In genomic region chr13:23959231-23959862, GRCh38 we compare ENCODE assay signal across 26 cellular contexts.
DNase-seq lines count a peak whose midpoint lies in the region; ATAC-seq, FAIRE-seq and TF ChIP-seq lines count a peak whose summit lies in the region.
"Had no signal": no experiment of that assay in that cellular context is flagged by ENCODE, and none has a peak within 500 bp of the region (broad histone marks: within the 10 kb centered on the region; RNA-seq: fewer than 3 reads in every experiment).

No MANE protein-coding gene starts in this region.

- no peak for TF ChIP-seq CTCF in cardiac muscle cell (IDR thresholded peaks at IDR 0.05; ENCODE audit: low read depth, low read length)
- no peak for TF ChIP-seq CTCF in left ventricle myocardium inferior (IDR thresholded peaks at IDR 0.05; ENCODE audit: borderline replicate concordance)
- TF ChIP-seq CTCF in keratinocyte (optimal IDR thresholded peaks at IDR 0.05 in 1 of 3, IDR thresholded peaks at IDR 0.05 in 1 of 3, conservative IDR thresholded peaks at IDR 0.05 in 1 of 3; ENCODE audit: extremely low read depth in 1 of 3, insufficient read depth in 2 of 3, low read length in 3 of 3): no peak
- no peak for TF ChIP-seq CTCF in testis (IDR thresholded peaks at IDR 0.05)
- TF ChIP-seq CTCF in mesothelial cell of epicardium (IDR thresholded peaks at IDR 0.05; ENCODE audit: unreplicated experiment): no peak

- H3K79me2 ChIP-seq in keratinocyte (ENCODE audit: control insufficient read depth, insufficient read depth, low read length): no peaks in the 10 kb centered on the region

- dilution Hi-C loops in keratinocyte (cut with MboI; ENCODE audit: extremely low pct_ligation_motif_present, low sequenced_read_pairs): no loop called here

- H3K4me3 ChIP-seq in cardiac muscle cell (no peak overlapping the region), left ventricle myocardium inferior (no peak overlapping the region), keratinocyte (ENCODE audit: control insufficient read depth in 2 of 3, extremely low read depth in 1 of 3, insufficient read depth in 2 of 3, low read depth in 1 of 3, low read length in 3 of 3) (no peak overlapping the region), testis (no peak overlapping the region)
- H3K4me3 ChIP-seq: A549, heart left ventricle, lung, SJCRH30, upper lobe of left lung had no signal

- ATAC-seq in HG03025 (IDR thresholded peaks at IDR 0.05; ENCODE audit: low FRiP score, unreplicated experiment): no peak
- ATAC-seq in HG03095 (IDR thresholded peaks at IDR 0.05; ENCODE audit: unreplicated experiment): no peak
- ATAC-seq: A549; activated CD4-positive, CD25-positive, alpha-beta regulatory T cell treated with anti-CD3 and anti-CD28 coated beads, Interleukin-2, amount 50 U/mL, for 24 hours; Panc1 had no signal

- H3K4me3 Mint-ChIP-seq in mesothelial cell of epicardium: no peak overlapping the region
- H3K4me3 Mint-ChIP-seq: activated CD4-positive, alpha-beta memory T cell treated with anti-CD3 and anti-CD28 coated beads, Interleukin-2, amount 10 ng/mL, durations not matched to agents 7 days and 5 days; dendritic cell treated with granulocyte-macrophage colony-stimulating factor and Interleukin-4, amounts not matched to agents 40 ng/mL and 50 ng/mL, for 4 days; neural crest cell had no signal

- H3K36me3 ChIP-seq in cardiac muscle cell (no peaks in the 10 kb centered on the region), left ventricle myocardium inferior (no peaks in the 10 kb centered on the region), keratinocyte (ENCODE audit: control insufficient read depth in 2 of 2, extremely low read depth in 1 of 2, insufficient read depth in 2 of 2, low read length in 2 of 2) (no peaks in the 10 kb centered on the region), testis (ENCODE audit: low read depth, missing control alignments) (no peaks in the 10 kb centered on the region)
- H3K36me3 ChIP-seq: brain microvascular endothelial cell, heart left ventricle, SJCRH30, upper lobe of left lung had no signal

- no peaks in the 10 kb centered on the region for H3K36me3 Mint-ChIP-seq in mesothelial cell of epicardium

- TF ChIP-seq POLR2A in testis (IDR thresholded peaks at IDR 0.05): no peak

- 54 to 57% methylated on average over 2 of the region's 2 CpGs for WGBS in testis, 2 donors

- H3K27ac ChIP-seq in cardiac muscle cell: peak overlapping the region; percentile 81
- no peak overlapping the region for H3K27ac ChIP-seq in left ventricle myocardium inferior (replicated peaks)
- no peak overlapping the region for H3K27ac ChIP-seq in keratinocyte (ENCODE audit: control insufficient read depth, insufficient read depth, low read length)
- peak overlapping the region in 1 of 2 donors; percentile 50 for H3K27ac ChIP-seq in testis
- H3K27ac ChIP-seq: A549, brain microvascular endothelial cell, heart left ventricle, KMS-11, SJCRH30, upper lobe of left lung had no signal

- no peak overlapping the region for H3K9ac ChIP-seq in keratinocyte (ENCODE audit: control insufficient read depth, extremely low read depth, insufficient read depth, low read length)
- H3K9ac ChIP-seq: KMS-11 had no signal

- peak overlapping the region; percentile 54 for H2AFZ ChIP-seq in keratinocyte (ENCODE audit: control insufficient read depth, low read length)

- FAIRE-seq in keratinocyte (lab: Jason Lieb, UNC): no peak
- FAIRE-seq: A549, H1 had no signal

- H3K27me3 Mint-ChIP-seq in mesothelial cell of epicardium (ENCODE audit: low read depth): peaks cover 10% of the 10 kb centered on the region

- no peaks in the 10 kb centered on the region for H3K27me3 ChIP-seq in cardiac muscle cell
- H3K27me3 ChIP-seq in left ventricle myocardium inferior (ENCODE audit: low read depth): no peaks in the 10 kb centered on the region
- no peaks in the 10 kb centered on the region for H3K27me3 ChIP-seq in keratinocyte (ENCODE audit: control insufficient read depth, extremely low read depth, insufficient read depth, low read length)
- H3K27me3 ChIP-seq in testis: no peaks in the 10 kb centered on the region
- H3K27me3 ChIP-seq: brain microvascular endothelial cell, SJCRH30, upper lobe of left lung had no signal

- no peak overlapping the region for H3K27ac Mint-ChIP-seq in mesothelial cell of epicardium
- H3K27ac Mint-ChIP-seq: activated CD4-positive, alpha-beta memory T cell treated with anti-CD3 and anti-CD28 coated beads, Interleukin-2, amount 10 ng/mL, durations not matched to agents 7 days and 5 days; dendritic cell treated with granulocyte-macrophage colony-stimulating factor and Interleukin-4, amounts not matched to agents 40 ng/mL and 50 ng/mL, for 4 days had no signal

- H3K9me1 ChIP-seq in keratinocyte (ENCODE audit: control insufficient read depth, extremely low read depth, insufficient read depth, low read length): no peaks in the 10 kb centered on the region

- DNase-seq in cardiac muscle cell (ENCODE audit: low read depth in 1 of 2, low spot score in 1 of 2) (peak in 1 of 2 donors; percentile 59), left ventricle myocardium inferior (no peak), astrocyte of the hippocampus (ENCODE audit: low read depth, low spot score) (peak; percentile 45), keratinocyte (ENCODE audit: low read depth, low spot score) (no peak), testis (peak; percentile 48), mesothelial cell of epicardium (ENCODE audit: low spot score in 2 of 2, unreplicated experiment in 2 of 2) (no peak)
- DNase-seq: activated CD4-positive, alpha-beta memory T cell treated with anti-CD3 and anti-CD28 coated beads, Interleukin-2, amount 10 ng/mL, durations not matched to agents 7 days and 5 days; activated effector memory CD4-positive, alpha-beta T cell treated with anti-CD3 and anti-CD28 coated beads, Interleukin-2, amount 50 U/mL, for 16 hours; brain microvascular endothelial cell; COR-L47; heart left ventricle; NCI-H146; NCI-H510A; SJCRH30; T-helper 1 cell; upper lobe of left lung had no signal

- H4K20me1 ChIP-seq in keratinocyte (ENCODE audit: control insufficient read depth, extremely low read depth, insufficient read depth, low read length): no peaks in the 10 kb centered on the region

- intact Hi-C loops in left ventricle myocardium inferior (cut with micrococcal nuclease) (no loop called here), testis (cut with DNase I; ENCODE audit: low total_unique reads) (no loop called here)

- H3K9me3 ChIP-seq in cardiac muscle cell (ENCODE audit: low read depth) (no peaks in the 10 kb centered on the region), left ventricle myocardium inferior (replicated peaks) (no peaks in the 10 kb centered on the region), keratinocyte (ENCODE audit: control insufficient read depth, low read depth, low read length) (no peaks in the 10 kb centered on the region), testis (no peaks in the 10 kb centered on the region)
- H3K9me3 ChIP-seq: A549, heart left ventricle, SJCRH30, upper lobe of left lung had no signal

- H3K4me1 Mint-ChIP-seq in mesothelial cell of epicardium: peaks cover 25% of the 10 kb centered on the region

- no peaks in the 10 kb centered on the region for H3K9me3 Mint-ChIP-seq in mesothelial cell of epicardium
- H3K9me3 Mint-ChIP-seq: activated CD4-positive, alpha-beta memory T cell treated with anti-CD3 and anti-CD28 coated beads, Interleukin-2, amount 10 ng/mL, durations not matched to agents 7 days and 5 days; dendritic cell treated with granulocyte-macrophage colony-stimulating factor and Interleukin-4, amounts not matched to agents 40 ng/mL and 50 ng/mL, for 4 days; neural crest cell had no signal

- H3K4me1 ChIP-seq in cardiac muscle cell (ENCODE audit: low read depth) (peaks cover 30% of the 10 kb centered on the region), left ventricle myocardium inferior (peaks cover 10% of the 10 kb centered on the region), keratinocyte (ENCODE audit: control insufficient read depth, extremely low read depth, insufficient read depth, low read length) (peaks cover 22% of the 10 kb centered on the region), testis (peaks cover 7% of the 10 kb centered on the region)
- H3K4me1 ChIP-seq: A549, heart left ventricle, SJCRH30, upper lobe of left lung had no signal

- H3K4me2 ChIP-seq in keratinocyte (ENCODE audit: control insufficient read depth, extremely low read depth, insufficient read depth, low read depth, low read length): no peak overlapping the region
- H3K4me2 ChIP-seq: A549, KMS-11 had no signal

Comparison
In these comparisons a context has a peak if more than half of its experiments do, and no peak if none do; other contexts are left out.
1. DNase-seq: peak in astrocyte of the hippocampus (single experiment) and testis (single experiment); none in left ventricle myocardium inferior (single experiment), keratinocyte (single experiment) and mesothelial cell of epicardium (0 of 2).